In the genomic region with DNA sequence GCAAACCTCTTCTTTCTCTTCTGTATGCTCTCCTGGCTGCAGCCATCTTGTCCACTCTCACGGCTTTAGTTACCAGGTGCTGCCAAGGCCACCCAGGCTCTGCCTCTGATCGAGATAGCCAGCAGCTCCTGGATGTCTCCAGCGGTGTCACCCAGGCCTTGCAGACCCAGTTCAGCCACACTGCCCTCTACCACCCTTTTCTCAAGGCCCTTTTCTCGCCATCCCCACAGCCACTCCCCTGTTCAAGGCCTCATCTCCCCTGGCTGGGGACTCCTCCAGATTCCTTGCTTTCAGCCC, we compare ENCODE assay signal across 19 cellular contexts. TPM values are rescaled to one million over a fixed set of nuclear protein-coding genes. Genes with fewer than 3 reads are reported as not detected.
"Had no signal": no experiment of that assay in that cellular context is flagged by ENCODE, and none has a peak within 500 bp of the region (broad histone marks: within the 10 kb centered on the region; RNA-seq: fewer than 3 reads in every experiment).

No MANE protein-coding gene starts in this region.

- H3K9me3 ChIP-seq: esophagus muscularis mucosa, left ventricle myocardium inferior, prostate gland, stomach, vagina had no signal

- H3K27ac ChIP-seq: esophagus muscularis mucosa, left ventricle myocardium inferior, neural progenitor cell, prostate gland, stomach, vagina had no signal

- FAIRE-seq: endothelial cell of umbilical vein, frontal cortex had no signal

- DNase-seq: activated CD4-positive, alpha-beta T cell treated with anti-CD3 and anti-CD28 coated beads, Interleukin-2, amount 50 U/mL, for 4 hours; activated gamma-delta T cell; activated naive CD4-positive, alpha-beta T cell treated with anti-CD3 and anti-CD28 coated beads, Interleukin-2, amount 50 U/mL, for 16 hours; activated naive CD8-positive, alpha-beta T cell treated with anti-CD3 and anti-CD28 coated beads, Interleukin-2, amount 50 U/mL, for 24 hours; dermis blood vessel endothelial cell; effector CD8-positive, alpha-beta T cell; glutamatergic neuron; hippocampal formation; left ventricle myocardium inferior; naive thymus-derived CD4-positive, alpha-beta T cell; stimulated activated CD4-positive, alpha-beta T cell treated with anti-CD3 and anti-CD28 coated beads, Interleukin-12 subunit alpha, Interleukin-12 subunit beta, amount 100 ng/mL, for 4 hours; stomach; trophoblast cell had no signal

- H3K4me3 Mint-ChIP-seq: activated naive CD8-positive, alpha-beta T cell treated with anti-CD3 and anti-CD28 coated beads, Interleukin-2, amount 50 U/mL, for 24 hours; naive thymus-derived CD4-positive, alpha-beta T cell; neural progenitor cell had no signal

- ATAC-seq: activated naive CD8-positive, alpha-beta T cell treated with anti-CD3 and anti-CD28 coated beads, Interleukin-2, amount 50 U/mL, for 24 hours; naive thymus-derived CD4-positive, alpha-beta T cell had no signal

- H3K27ac Mint-ChIP-seq: naive thymus-derived CD4-positive, alpha-beta T cell; neural progenitor cell had no signal

- H3K4me3 ChIP-seq: esophagus muscularis mucosa, left ventricle myocardium inferior, neural progenitor cell, prostate gland, stomach, vagina had no signal

- H3K4me1 Mint-ChIP-seq: activated naive CD8-positive, alpha-beta T cell treated with anti-CD3 and anti-CD28 coated beads, Interleukin-2, amount 50 U/mL, for 24 hours had no signal

- H3K36me3 Mint-ChIP-seq: naive thymus-derived CD4-positive, alpha-beta T cell; neural progenitor cell had no signal

- H3K27me3 Mint-ChIP-seq: activated naive CD8-positive, alpha-beta T cell treated with anti-CD3 and anti-CD28 coated beads, Interleukin-2, amount 50 U/mL, for 24 hours; naive thymus-derived CD4-positive, alpha-beta T cell had no signal

- H3K4me1 ChIP-seq: prostate gland, vagina had no signal

- H3K9ac ChIP-seq: neural progenitor cell had no signal

- H3K9me3 Mint-ChIP-seq: activated naive CD8-positive, alpha-beta T cell treated with anti-CD3 and anti-CD28 coated beads, Interleukin-2, amount 50 U/mL, for 24 hours; neural progenitor cell had no signal

- H3K36me3 ChIP-seq: esophagus muscularis mucosa, left ventricle myocardium inferior, neural progenitor cell, prostate gland, stomach, vagina had no signal

- H3K27me3 ChIP-seq: esophagus muscularis mucosa, neural progenitor cell, stomach, vagina had no signal

RNA-seq across cellular contexts. Expression of gene KLHL35, which starts 49.3 kb away (rescaled TPM):
- total RNA-seq: vagina had no signal
